In the genomic region with DNA sequence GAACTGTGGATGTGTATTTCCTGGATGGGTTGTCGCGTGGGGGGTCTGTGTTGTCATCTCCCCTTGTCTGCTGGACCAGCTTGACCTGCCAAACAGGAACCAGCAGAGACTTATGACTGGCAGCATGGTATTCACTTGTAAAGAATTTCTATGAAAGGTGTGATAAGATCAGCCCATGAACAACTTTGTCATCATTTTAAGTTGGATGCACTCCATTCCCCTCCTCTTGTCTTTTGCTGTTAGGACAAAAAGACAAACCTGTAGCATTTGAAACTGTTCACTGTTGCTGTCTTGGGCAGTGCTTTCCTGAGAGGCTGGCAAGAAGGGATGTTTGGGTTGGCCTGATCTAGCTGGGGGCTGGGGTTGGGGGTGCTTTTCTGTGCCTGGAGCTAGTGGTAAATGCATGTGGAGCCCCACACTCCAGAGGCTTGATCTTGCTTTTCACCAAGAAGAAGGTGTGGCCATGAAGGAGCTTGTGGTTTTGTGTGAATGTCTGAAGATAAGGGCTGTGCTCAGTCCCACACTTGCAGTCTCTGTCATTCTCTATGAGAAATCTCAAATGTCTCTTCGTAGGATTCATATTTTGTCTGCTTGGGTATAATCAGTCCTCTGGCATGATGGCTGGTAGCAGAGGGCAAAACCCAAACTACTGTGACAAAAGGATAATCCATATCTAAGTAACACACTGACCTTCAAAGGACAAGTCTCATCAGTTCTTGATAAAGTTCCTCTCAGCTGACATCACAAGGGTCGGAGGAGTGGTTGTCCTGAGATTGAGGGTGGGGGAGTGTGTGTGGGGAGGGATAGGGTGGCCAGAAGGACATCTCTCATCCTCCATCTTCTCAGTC, we compare ENCODE assay signal across 12 cellular contexts. TPM values are rescaled to one million over a fixed set of nuclear protein-coding genes. Genes with fewer than 3 reads are reported as not detected.
DNase-seq lines count a peak whose midpoint lies in the region; ATAC-seq, FAIRE-seq and TF ChIP-seq lines count a peak whose summit lies in the region.
"Had no signal": no experiment of that assay in that cellular context is flagged by ENCODE, and none has a peak within 500 bp of the region (broad histone marks: within the 10 kb centered on the region; RNA-seq: fewer than 3 reads in every experiment).

No MANE protein-coding gene starts in this region.

- H3K4me3 ChIP-seq in BLaER1 treated with 17β-estradiol and CSF1 and Interleukin-3, amounts not matched to agents 10 nM and 100 nM: no peak overlapping the region
- no peak overlapping the region for H3K4me3 ChIP-seq in GM12878
- H3K4me3 ChIP-seq in effector memory CD4-positive, alpha-beta T cell (ENCODE audit: insufficient read depth, low read depth, low read length, poor library complexity, severe bottlenecking): no peak overlapping the region
- H3K4me3 ChIP-seq: HAP-1 had no signal

- no peaks in the 10 kb centered on the region for H3K27me3 ChIP-seq in BLaER1 treated with 17β-estradiol and CSF1 and Interleukin-3, amounts not matched to agents 10 nM and 100 nM
- H3K27me3 ChIP-seq in GM12878 (replicated peaks in 1 of 2; ENCODE audit: control insufficient read depth in 2 of 2, insufficient read depth in 2 of 2, low read length in 1 of 2): no peaks in the 10 kb centered on the region
- H3K27me3 ChIP-seq in effector memory CD4-positive, alpha-beta T cell (replicated peaks; ENCODE audit: control insufficient read depth, insufficient read depth, low read length, poor library complexity, severe bottlenecking): no peaks in the 10 kb centered on the region

- in situ Hi-C loops in KBM-7 (cut with MboI; ENCODE audit: low pct_unique_long_range_greater_than_20kb, low sequenced_read_pairs) (no loop called here), GM12878 (cut with MboI) (no loop called here)

- DNase-seq in KBM-7 (peak; percentile 28), GM12878 (ENCODE audit: low read depth, low spot score) (no peak), memory B cell (ENCODE audit: low spot score in 2 of 2) (no peak), NAMALWA (ENCODE audit: low spot score) (no peak), HCEC 1CT (no peak)
- no peak for DNase-seq in stimulated activated CD8-positive, alpha-beta memory T cell treated with anti-CD3 and anti-CD28 coated beads, Interleukin-4, amount 100 ng/mL, for 48 hours
- no peak for DNase-seq in effector memory CD4-positive, alpha-beta T cell
- DNase-seq: kidney glomerular epithelial cell, NCI-H2081 treated with DMSO at 0.1 percent for 48 hours had no signal

- no peak for TF ChIP-seq CTCF in GM12878 (IDR thresholded peaks at IDR 0.05 in 2 of 3, conservative IDR thresholded peaks at IDR 0.05 in 1 of 3; ENCODE audit: control insufficient read depth in 2 of 3, extremely low read depth in 1 of 3, insufficient read depth in 1 of 3, low read depth in 3 of 3, low read length in 3 of 3)

- H3K4me3 Mint-ChIP-seq in memory B cell: no peak overlapping the region

- POLR2A ChIA-PET in GM12878 (lab: Charles Lee): interaction anchor here (0.5 to 1.5 kb wide), 3 partner anchors 9 to 1009 kb away, joined by 3 to 7 read pairs (median 3); no protein-coding TSS in a partner anchor

- no peaks in the 10 kb centered on the region for H3K9me3 Mint-ChIP-seq in memory B cell

- TF ChIP-seq EP300 in GM12878 (IDR thresholded peaks at IDR 0.05; ENCODE audit: borderline replicate concordance in 1 of 2, control insufficient read depth in 1 of 2, low read depth in 2 of 2, low read length in 2 of 2): no peak

- SMC1A ChIA-PET in GM12878 (lab: Charles Lee; ENCODE audit: uncharacterized antibody, unreplicated experiment): interaction anchor here (1.2 to 1.8 kb wide), 3 partner anchors 21 to 31 kb away, joined by 3 to 7 read pairs (median 3); no protein-coding TSS in a partner anchor

- TF ChIP-seq RAD21 in GM12878 (IDR thresholded peaks at IDR 0.05; ENCODE audit: insufficient read depth, low read depth, low read length): no peak

- H4K20me1 ChIP-seq in BLaER1 treated with 17β-estradiol and CSF1 and Interleukin-3, amounts not matched to agents 10 nM and 100 nM: peaks cover 0 to 56% (median 5%) of the 10 kb centered on the region in 11 experiments; a peak in 8 of 22 replicates
- no peaks in the 10 kb centered on the region for H4K20me1 ChIP-seq in GM12878 (ENCODE audit: control insufficient read depth, insufficient read depth)

- H3K27ac Mint-ChIP-seq in memory B cell: peak overlapping the region; percentile 53
- H3K27ac Mint-ChIP-seq: progenitor cell of endocrine pancreas had no signal

- H3K79me2 ChIP-seq in GM12878 (ENCODE audit: control insufficient read depth, insufficient read depth, low read length): no peaks in the 10 kb centered on the region; the same call in 1 of the 2 replicates

- RAD21 ChIA-PET in GM12878 (lab: Charles Lee; ENCODE audit: unreplicated experiment): interaction anchor here (1.1 to 2.5 kb wide), 3 partner anchors 16 to 21 kb away, joined by 4 to 10 read pairs (median 5); no protein-coding TSS in a partner anchor

- intact Hi-C loops in GM12878 (cut with micrococcal nuclease; ENCODE audit: unreplicated experiment): no loop called here

- BruUV-seq in GM12878 (replicated peaks; lab: Mats Ljungman, UMichigan): no TSS peak

- peaks cover 11 to 37% (median 31%) of the 10 kb centered on the region in 10 experiments for H3K4me1 ChIP-seq in BLaER1 treated with 17β-estradiol and CSF1 and Interleukin-3, amounts not matched to agents 10 nM and 100 nM
- peaks cover 26% of the 10 kb centered on the region for H3K4me1 ChIP-seq in GM12878 (ENCODE audit: control insufficient read depth, insufficient read depth, low read length)
- no peaks in the 10 kb centered on the region for H3K4me1 ChIP-seq in effector memory CD4-positive, alpha-beta T cell (ENCODE audit: control insufficient read depth, insufficient read depth, low read length, poor library complexity, severe bottlenecking)

- peaks cover 40% of the 10 kb centered on the region for H3K36me3 Mint-ChIP-seq in memory B cell

- H3K9ac ChIP-seq in BLaER1 treated with 17β-estradiol and CSF1 and Interleukin-3, amounts not matched to agents 10 nM and 100 nM: no peak overlapping the region
- no peak overlapping the region for H3K9ac ChIP-seq in GM12878 (ENCODE audit: control insufficient read depth, insufficient read depth, low read length)

- peaks cover 5 to 93% (median 45%) of the 10 kb centered on the region in 11 experiments; a peak in 19 of 22 replicates for H3K36me3 ChIP-seq in BLaER1 treated with 17β-estradiol and CSF1 and Interleukin-3, amounts not matched to agents 10 nM and 100 nM
- H3K36me3 ChIP-seq in GM12878 (ENCODE audit: control insufficient read depth in 2 of 2, insufficient read depth in 2 of 2, low read length in 1 of 2): peaks cover 2 to 23% of the 10 kb centered on the region in 2 experiments
- H3K36me3 ChIP-seq in effector memory CD4-positive, alpha-beta T cell (ENCODE audit: control insufficient read depth, insufficient read depth, low read length): peaks cover 33% of the 10 kb centered on the region
- H3K36me3 ChIP-seq: HAP-1 had no signal

- WGBS in GM12878 (ENCODE audit: insufficient coverage, insufficient replicate concordance, low lambda C conversion rate, missing lambda C conversion rate): 95% methylated on average over 4 of the region's 4 CpGs

- no peaks in the 10 kb centered on the region for H3K27me3 Mint-ChIP-seq in memory B cell
- H3K27me3 Mint-ChIP-seq: progenitor cell of endocrine pancreas had no signal

- H2AFZ ChIP-seq in GM12878 (ENCODE audit: control insufficient read depth, low read depth, low read length): no peak overlapping the region

- H3K4me2 ChIP-seq in BLaER1 treated with 17β-estradiol and CSF1 and Interleukin-3, amounts not matched to agents 10 nM and 100 nM: peak overlapping the region in 8 of 11 experiments; percentile 5 to 33 (median 16); a peak in 8 of 22 replicates
- no peak overlapping the region for H3K4me2 ChIP-seq in GM12878 (ENCODE audit: control insufficient read depth, insufficient read depth)

- peaks cover 15% of the 10 kb centered on the region for H3K4me1 Mint-ChIP-seq in memory B cell

- CTCF ChIA-PET in GM12878 (lab: Yijun Ruan, JAX): interaction anchor here (0.9 to 2.2 kb wide), 8 partner anchors 9 to 117 kb away, joined by 3 to 12 read pairs (median 4); no protein-coding TSS in a partner anchor

- TF ChIP-seq POLR2A in GM12878 (IDR thresholded peaks at IDR 0.05; ENCODE audit: low read depth, low read length): no peak

- H3K9me3 ChIP-seq in BLaER1 treated with 17β-estradiol and CSF1 and Interleukin-3, amounts not matched to agents 10 nM and 100 nM (replicated peaks in 1 of 11): no peaks in the 10 kb centered on the region
- no peaks in the 10 kb centered on the region for H3K9me3 ChIP-seq in GM12878 (replicated peaks; ENCODE audit: control insufficient read depth, insufficient read depth, low read length)
- H3K9me3 ChIP-seq in effector memory CD4-positive, alpha-beta T cell (ENCODE audit: control insufficient read depth, low read length): no peaks in the 10 kb centered on the region
- H3K9me3 ChIP-seq: HAP-1 had no signal

- H3K27ac ChIP-seq in BLaER1 treated with 17β-estradiol and CSF1 and Interleukin-3, amounts not matched to agents 10 nM and 100 nM: no peak overlapping the region
- no peak overlapping the region for H3K27ac ChIP-seq in GM12878 (ENCODE audit: control insufficient read depth, insufficient read depth)
- H3K27ac ChIP-seq in effector memory CD4-positive, alpha-beta T cell (ENCODE audit: insufficient read depth, low read length, poor library complexity, severe bottlenecking): no peak overlapping the region

- no peak for FAIRE-seq in GM12878 (lab: Jason Lieb, UNC)

- ATAC-seq in GM12878 (no peak), memory B cell (ENCODE audit: low read depth) (no peak)

RNA-seq across cellular contexts. Expression of a gene that starts 39.0 kb away (rescaled TPM):
- total RNA-seq in GM12878 (2013; cell fraction: nucleolus; rRNA removed): 11.1 and 12.0 TPM in 2 replicates
- 21.3 and 26.6 TPM in 2 replicates for total RNA-seq in GM12878 (2014; rRNA removed)
- total RNA-seq in GM12878 (2014; rRNA removed; fragmentation: Illumina TruSeq; extraction: Trizol): 23.5 and 24.7 TPM in 2 replicates
- 21.7 and 22.5 TPM in 2 replicates for total RNA-seq in GM12878 (2021)
- polyA plus RNA-seq in GM12878 (2011; ENCODE audit: low read depth): 25.6 TPM
- 39.9 and 58.5 TPM in 2 replicates for polyA plus RNA-seq in GM12878 (2011; rRNA removed)
- polyA plus RNA-seq in GM12878 (2011; cell fraction: cytosol; rRNA removed): 23.2 and 27.7 TPM in 2 replicates
- 12.5 and 12.6 TPM in 2 replicates for polyA plus RNA-seq in GM12878 (2011; cell fraction: nucleus; rRNA removed)
- polyA plus RNA-seq in GM12878 (2012): 33.2 and 42.0 TPM in 2 replicates
- polyA plus RNA-seq in GM12878 (2014; fragmentation: Illumina TruSeq; extraction: Trizol): 36.6 and 40.7 TPM in 2 replicates
- 10 to 100 TPM in 1 of 2 experiments, 1 to 10 TPM in 1; 8.3 to 15.9 TPM for polyA plus RNA-seq in GM12878 (2014; fragmentation: Nextera tagmentation; extraction: Ambion mirVana)
- polyA plus RNA-seq in GM12878 (2014; rRNA removed): 18.6 and 23.6 TPM in 2 replicates
- 10 to 100 TPM; 47.6 to 54.0 TPM for polyA plus RNA-seq in GM12878 (2016; fragmentation: Nextera tagmentation; extraction: Ambion mirVana)
- 14.6 and 17.8 TPM in 2 replicates for polyA minus RNA-seq in GM12878 (2011; rRNA and poly(A)+ RNA removed)
- polyA minus RNA-seq in GM12878 (2011; cell fraction: cytosol; rRNA and poly(A)+ RNA removed): 7.1 and 10.8 TPM in 2 replicates
- polyA minus RNA-seq in GM12878 (2011; cell fraction: nucleus; rRNA and poly(A)+ RNA removed): 3.9 and 6.3 TPM in 2 replicates

RNA-seq across cellular contexts. Expression of a gene that starts 54.2 kb away (rescaled TPM):
- total RNA-seq in GM12878 (2013; cell fraction: nucleolus; rRNA removed): not detected in 2 replicates
- total RNA-seq in GM12878 (2014; rRNA removed) (not detected in 2 replicates), GM12878 (2014; rRNA removed; fragmentation: Illumina TruSeq; extraction: Trizol) (not detected in 2 replicates), GM12878 (2021) (0.05 and 0.11 TPM in 2 replicates)
- not detected for polyA plus RNA-seq in GM12878 (2011; ENCODE audit: low read depth)
- polyA plus RNA-seq in GM12878 (2011; rRNA removed) (not detected in 2 replicates), GM12878 (2014; fragmentation: Illumina TruSeq; extraction: Trizol) (not detected in 2 replicates), GM12878 (2014; fragmentation: Nextera tagmentation; extraction: Ambion mirVana) (not detected), GM12878 (2014; rRNA removed) (not detected in 2 replicates), GM12878 (2016; fragmentation: Nextera tagmentation; extraction: Ambion mirVana) (not detected)
- polyA plus RNA-seq in GM12878 (2011; cell fraction: cytosol; rRNA removed): not detected in 2 replicates
- polyA plus RNA-seq in GM12878 (2011; cell fraction: nucleus; rRNA removed): not detected in 2 replicates
- not detected in 2 replicates for polyA plus RNA-seq in GM12878 (2012)
- polyA minus RNA-seq in GM12878 (2011; rRNA and poly(A)+ RNA removed): not detected in 2 replicates
- not detected in 2 replicates for polyA minus RNA-seq in GM12878 (2011; cell fraction: cytosol; rRNA and poly(A)+ RNA removed)
- polyA minus RNA-seq in GM12878 (2011; cell fraction: nucleus; rRNA and poly(A)+ RNA removed): not detected in 2 replicates
- total RNA-seq: progenitor cell of endocrine pancreas had no signal
